Comparison of ENCODE assay signal across 21 cellular contexts in the genomic region with DNA sequence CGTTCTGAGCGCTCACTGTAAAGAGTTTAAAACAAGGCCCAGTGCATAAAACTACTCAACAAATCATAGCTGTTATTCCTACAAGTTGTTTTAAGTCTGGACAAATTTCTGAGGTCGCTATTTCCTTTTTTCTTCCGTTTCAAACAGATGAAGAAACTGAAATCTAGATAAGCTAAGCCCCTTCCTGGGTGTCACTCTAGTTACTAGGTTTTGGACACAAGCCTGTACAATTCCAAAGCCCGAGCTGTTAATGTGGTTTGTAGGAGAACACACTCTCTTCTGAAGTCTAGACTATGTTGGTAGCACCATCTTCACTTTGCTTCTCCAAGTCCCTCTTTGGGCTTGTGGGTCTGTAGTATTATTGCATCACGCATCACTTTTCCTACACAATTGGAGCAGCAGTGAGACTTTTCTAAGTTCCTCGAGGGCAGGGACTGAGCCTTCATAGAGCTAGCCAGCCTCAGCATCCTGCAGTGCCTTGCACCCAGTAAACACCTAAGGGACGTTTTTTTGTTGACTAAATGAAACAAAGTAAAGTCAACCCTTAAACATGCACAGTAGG.
"Had no signal": no experiment of that assay in that cellular context is flagged by ENCODE, and none has a peak within 500 bp of the region (broad histone marks: within the 10 kb centered on the region; RNA-seq: fewer than 3 reads in every experiment).

No MANE protein-coding gene starts in this region.

- H3K4me1 ChIP-seq: right lobe of liver, stomach, testis, thyroid gland, transverse colon, upper lobe of left lung, vagina had no signal

- H3K9me3 ChIP-seq: left ventricle myocardium inferior, mucosa of descending colon, ovary, right atrium auricular region, right lobe of liver, stomach, testis, thyroid gland, transverse colon, upper lobe of left lung, vagina had no signal

- ATAC-seq: mucosa of descending colon; naive thymus-derived CD4-positive, alpha-beta T cell; natural killer cell treated with Interleukin-12 subunit alpha and Interleukin-12 subunit beta and Interleukin-15 and Interleukin-18, amount 100 ng/mL, for 72 hours; right lobe of liver; stimulated activated naive CD8-positive, alpha-beta T cell treated with anti-CD3 and anti-CD28 coated beads, Interleukin-15, Interleukin-2, amounts not matched to agents 100 U/mL and 50 U/mL, for 24 hours had no signal

- H3K4me3 ChIP-seq: left ventricle myocardium inferior, lung, mucosa of descending colon, ovary, right atrium auricular region, right lobe of liver, stomach, testis, thyroid gland, transverse colon, upper lobe of left lung, vagina had no signal

- H3K36me3 ChIP-seq: left ventricle myocardium inferior, ovary, right atrium auricular region, right lobe of liver, stomach, thyroid gland, transverse colon, upper lobe of left lung, vagina had no signal

- H3K27ac ChIP-seq: left ventricle myocardium inferior, ovary, right atrium auricular region, right lobe of liver, stomach, testis, thyroid gland, transverse colon, upper lobe of left lung, vagina had no signal

- DNase-seq: islet precursor cell; left ventricle myocardium inferior; mucosa of descending colon; naive thymus-derived CD4-positive, alpha-beta T cell; ovary; right lobe of liver; stimulated activated CD4-positive, alpha-beta T cell treated with anti-CD3 and anti-CD28 coated beads, Interleukin-12 subunit alpha, Interleukin-12 subunit beta, amount 100 ng/mL, for 4 hours; stimulated activated CD4-positive, alpha-beta T cell treated with anti-CD3 and anti-CD28 coated beads, Interleukin-15, amount 100 ng/mL, for 24 hours; stimulated activated CD4-positive, alpha-beta T cell treated with anti-CD3 and anti-CD28 coated beads, Interleukin-2, amount 100 ng/mL, for 24 hours; stimulated activated CD4-positive, alpha-beta T cell treated with anti-CD3 and anti-CD28 coated beads, Interleukin-4, amount 100 ng/mL, for 1 hour; stimulated activated naive B cell treated with anti-CD40 and anti-IgM and Interleukin-4, amounts not matched to agents 10 μg/mL and 1 μg/mL and 100 μg/mL, for 72 hours; stimulated activated naive CD8-positive, alpha-beta T cell treated with anti-CD3 and anti-CD28 coated beads, Interleukin-15, Interleukin-2, amounts not matched to agents 100 U/mL and 50 U/mL, for 24 hours; stomach; testis; thyroid gland; transverse colon; upper lobe of left lung had no signal

- H3K27me3 ChIP-seq: ovary, right atrium auricular region, right lobe of liver, stomach, testis, thyroid gland, transverse colon, upper lobe of left lung, vagina had no signal
